In genomic region chrX:123899701-123900100, GRCh38 we compare ENCODE assay signal across 23 cellular contexts. TPM values are rescaled to one million over a fixed set of nuclear protein-coding genes. Genes with fewer than 3 reads are reported as not detected.
A peak's percentile ranks its signal among the peaks of the same experiment; 100 is the strongest.
DNase-seq lines count a peak whose midpoint lies in the region; ATAC-seq and TF ChIP-seq lines count a peak whose summit lies in the region.
"Had no signal": no experiment of that assay in that cellular context is flagged by ENCODE, and none has a peak within 500 bp of the region (broad histone marks: within the 10 kb centered on the region; RNA-seq: fewer than 3 reads in every experiment).

No MANE protein-coding gene starts in this region.

- DNase-seq in activated CD4-positive, alpha-beta T cell treated with anti-CD3 and anti-CD28 coated beads, Interleukin-2, amount 10 ng/mL, durations not matched to agents 24 days and 14 days = no peak
- no peak for DNase-seq in activated CD4-positive, alpha-beta T cell treated with anti-CD3 and anti-CD28 coated beads, Interleukin-2, amount 50 U/mL, for 4 hours
- peak; percentile 9 for DNase-seq in HCEC 1CT
- DNase-seq in cardiac fibroblast (ENCODE audit: low read depth in 2 of 2) = peak; percentile 16 to 43
- DNase-seq in gastrocnemius medialis = no peak
- no peak for DNase-seq in GM19238 (ENCODE audit: insufficient read length, low spot score)
- DNase-seq in occipital lobe (lab: John Stamatoyannopoulos, UW) = no peak
- DNase-seq: activated CD4-positive, alpha-beta T cell treated with anti-CD3 and anti-CD28 coated beads for 4 hours; activated gamma-delta T cell; endodermal cell; hippocampal formation; islet precursor cell; mammary epithelial cell; MM.1S; NCI-H187 treated with DMSO at 0.1 percent for 48 hours; stimulated activated CD4-positive, alpha-beta T cell treated with anti-CD3 and anti-CD28 coated beads, Interleukin-1b, Interleukin-23, amount 100 ng/mL, for 48 hours; stimulated activated naive CD8-positive, alpha-beta T cell treated with anti-CD3 and anti-CD28 coated beads, Interleukin-15, amount 100 ng/mL, for 72 hours; SW 1271; upper lobe of left lung had no signal

- H3K9me3 Mint-ChIP-seq in activated CD4-positive, alpha-beta T cell treated with anti-CD3 and anti-CD28 coated beads, Interleukin-2, amount 10 ng/mL, durations not matched to agents 24 days and 14 days = no peaks in the 10 kb centered on the region
- H3K9me3 Mint-ChIP-seq: stimulated activated naive CD8-positive, alpha-beta T cell treated with anti-CD3 and anti-CD28 coated beads, Interleukin-15, amount 100 ng/mL, for 72 hours had no signal

- H3K27me3 ChIP-seq in gastrocnemius medialis = no peaks in the 10 kb centered on the region
- H3K27me3 ChIP-seq: ascending aorta, upper lobe of left lung had no signal

- ATAC-seq in gastrocnemius medialis (peak; percentile 56 to 94), HG03159 (IDR thresholded peaks at IDR 0.05; ENCODE audit: unreplicated experiment) (no peak)
- ATAC-seq: sciatic nerve; stimulated activated naive CD8-positive, alpha-beta T cell treated with anti-CD3 and anti-CD28 coated beads, Interleukin-15, amount 100 ng/mL, for 72 hours had no signal

- H3K27ac ChIP-seq in gastrocnemius medialis = peak overlapping the region; percentile 40 to 75 (median 57)
- H3K27ac ChIP-seq: ascending aorta, HL-60, upper lobe of left lung had no signal

- no peaks in the 10 kb centered on the region for H3K9me3 ChIP-seq in gastrocnemius medialis
- H3K9me3 ChIP-seq: ascending aorta, upper lobe of left lung had no signal

- no peaks in the 10 kb centered on the region for H3K27me3 Mint-ChIP-seq in activated CD4-positive, alpha-beta T cell treated with anti-CD3 and anti-CD28 coated beads, Interleukin-2, amount 10 ng/mL, durations not matched to agents 24 days and 14 days
- H3K27me3 Mint-ChIP-seq: stimulated activated naive CD8-positive, alpha-beta T cell treated with anti-CD3 and anti-CD28 coated beads, Interleukin-15, amount 100 ng/mL, for 72 hours had no signal

- peaks cover 4% of the 10 kb centered on the region for H3K4me1 Mint-ChIP-seq in activated CD4-positive, alpha-beta T cell treated with anti-CD3 and anti-CD28 coated beads, Interleukin-2, amount 10 ng/mL, durations not matched to agents 24 days and 14 days
- H3K4me1 Mint-ChIP-seq: endodermal cell; stimulated activated naive CD8-positive, alpha-beta T cell treated with anti-CD3 and anti-CD28 coated beads, Interleukin-15, amount 100 ng/mL, for 72 hours had no signal

- intact Hi-C loops in activated CD4-positive, alpha-beta T cell treated with anti-CD3 and anti-CD28 coated beads, Interleukin-2, amount 10 ng/mL, durations not matched to agents 24 days and 14 days (cut with micrococcal nuclease) = no loop called here
- intact Hi-C loops in gastrocnemius medialis (cut with DNase I; ENCODE audit: low total_unique reads) = no loop called here

- peaks cover 31% of the 10 kb centered on the region for H3K36me3 Mint-ChIP-seq in activated CD4-positive, alpha-beta T cell treated with anti-CD3 and anti-CD28 coated beads, Interleukin-2, amount 10 ng/mL, durations not matched to agents 24 days and 14 days (ENCODE audit: low read depth)

- TF ChIP-seq CTCF in cardiac fibroblast (IDR thresholded peaks at IDR 0.05; ENCODE audit: low read depth, low read length) (no peak), gastrocnemius medialis (IDR thresholded peaks at IDR 0.05 in 4 of 5, conservative IDR thresholded peaks at IDR 0.05 in 1 of 5) (no peak)

- peaks cover 0 to 10% of the 10 kb centered on the region in 2 donors for H3K4me1 ChIP-seq in gastrocnemius medialis
- H3K4me1 ChIP-seq: ascending aorta, upper lobe of left lung had no signal

- no peak overlapping the region for H3K4me3 Mint-ChIP-seq in activated CD4-positive, alpha-beta T cell treated with anti-CD3 and anti-CD28 coated beads, Interleukin-2, amount 10 ng/mL, durations not matched to agents 24 days and 14 days
- H3K4me3 Mint-ChIP-seq: endodermal cell; stimulated activated naive CD8-positive, alpha-beta T cell treated with anti-CD3 and anti-CD28 coated beads, Interleukin-15, amount 100 ng/mL, for 72 hours had no signal

- H3K4me3 ChIP-seq in cardiac fibroblast (replicated peaks in 1 of 2; ENCODE audit: low read depth in 2 of 2, low read length in 2 of 2) (no peak overlapping the region), gastrocnemius medialis (no peak overlapping the region)
- H3K4me3 ChIP-seq: ascending aorta, upper lobe of left lung had no signal

- peaks cover 0 to 26% of the 10 kb centered on the region in 2 donors for H3K36me3 ChIP-seq in gastrocnemius medialis

- TF ChIP-seq POLR2A in gastrocnemius medialis (IDR thresholded peaks at IDR 0.05) = no peak

- in situ Hi-C loops in gastrocnemius medialis (cut with MboI; ENCODE audit: low sequenced_read_pairs in 4 of 4) = no loop called here

- H3K27ac Mint-ChIP-seq in activated CD4-positive, alpha-beta T cell treated with anti-CD3 and anti-CD28 coated beads, Interleukin-2, amount 10 ng/mL, durations not matched to agents 24 days and 14 days = peak overlapping the region; percentile 45
- H3K27ac Mint-ChIP-seq: endodermal cell; stimulated activated naive CD8-positive, alpha-beta T cell treated with anti-CD3 and anti-CD28 coated beads, Interleukin-15, amount 100 ng/mL, for 72 hours had no signal

RNA-seq across cellular contexts. Expression of gene XIAP, which starts 39.8 kb away (rescaled TPM):
- 34.7 and 36.3 TPM in 2 replicates for total RNA-seq in activated CD4-positive, alpha-beta T cell treated with anti-CD3 and anti-CD28 coated beads, Interleukin-2, amount 10 ng/mL, durations not matched to agents 24 days and 14 days
- 10 to 100 TPM; 14.4 to 31.1 (median 26.8) TPM for total RNA-seq in gastrocnemius medialis
- total RNA-seq in occipital lobe = 95.3 TPM

Comparison
In these comparisons a context has a peak if more than half of its experiments do, and no peak if none do; other contexts are left out.
1. DNase-seq: peak in HCEC 1CT (single experiment) and cardiac fibroblast (2 of 2); none in activated CD4-positive, alpha-beta T cell treated with anti-CD3 and anti-CD28 coated beads, Interleukin-2, amount 10 ng/mL, durations not matched to agents 24 days and 14 days (single experiment), activated CD4-positive, alpha-beta T cell treated with anti-CD3 and anti-CD28 coated beads, Interleukin-2, amount 50 U/mL, for 4 hours (0 of 2), gastrocnemius medialis (0 of 2), GM19238 (single experiment) and occipital lobe (single experiment).